ENCODE assay signal across 21 cellular contexts in the genomic region with DNA sequence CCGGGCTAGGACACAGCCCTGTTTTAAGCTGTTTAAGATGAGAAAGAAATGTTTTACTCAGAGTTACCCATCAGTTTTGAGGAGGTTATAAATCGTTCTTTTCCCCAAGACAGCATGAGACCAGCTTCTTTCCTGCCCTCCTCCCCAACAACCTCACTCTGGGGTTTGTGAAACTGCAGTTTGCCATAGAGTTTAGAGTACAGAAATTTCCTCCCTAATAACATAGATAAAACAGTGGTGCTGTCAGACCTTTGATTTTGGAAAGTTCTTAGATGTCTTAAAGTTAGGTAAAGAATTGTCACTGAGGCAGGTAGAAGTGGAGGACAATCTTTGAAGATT.
DNase-seq lines count a peak whose midpoint lies in the region; ATAC-seq, FAIRE-seq and TF ChIP-seq lines count a peak whose summit lies in the region.
"Had no signal": no experiment of that assay in that cellular context is flagged by ENCODE, and none has a peak within 500 bp of the region (broad histone marks: within the 10 kb centered on the region; RNA-seq: fewer than 3 reads in every experiment).

No MANE protein-coding gene starts in this region.

- intact Hi-C loops in right cardiac atrium (cut with DNase I), result no loop called here
- intact Hi-C loops in uterus (cut with DNase I; ENCODE audit: low total_unique reads), result no loop called here

- TF ChIP-seq POLR2A in uterus (IDR thresholded peaks at IDR 0.05), result no peak
- no peak for TF ChIP-seq POLR2A in H54 (IDR thresholded peaks at IDR 0.05; ENCODE audit: low read depth, low read length)

- H3K4me1 ChIP-seq in SK-N-SH (ENCODE audit: control insufficient read depth in 1 of 2, insufficient read depth in 2 of 2, low read depth in 1 of 2, low read length in 1 of 2) (peaks cover 11 to 29% of the 10 kb centered on the region in 2 experiments; a peak in 3 of 4 replicates), right cardiac atrium (ENCODE audit: control insufficient read depth, insufficient read depth, low read length) (peaks cover 4% of the 10 kb centered on the region), uterus (no peaks in the 10 kb centered on the region)
- H3K4me1 ChIP-seq: prostate gland had no signal

- DNase-seq in SKM-1 treated with dmso at 0.1 percent for 144 hours (lab: John Stamatoyannopoulos, UW; ENCODE audit: unreplicated experiment), result peak; percentile 44
- no peak for DNase-seq in SKM-1 (lab: John Stamatoyannopoulos, UW; ENCODE audit: unreplicated experiment)
- no peak for DNase-seq in SK-N-SH
- no peak for DNase-seq in right cardiac atrium
- no peak for DNase-seq in uterus
- no peak for DNase-seq in NCI-H446 treated with DMSO at 0.1 percent for 48 hours (lab: John Stamatoyannopoulos, UW)
- DNase-seq in H54 (ENCODE audit: insufficient read length, low spot score), result no peak
- no peak for DNase-seq in activated CD8-positive, alpha-beta memory T cell treated with anti-CD3 and anti-CD28 coated beads for 24 hours
- DNase-seq: activated CD8-positive, alpha-beta T cell treated with anti-CD3 and anti-CD28 coated beads for 36 hours; activated T-cell treated with anti-CD3 and anti-CD28 coated beads, Interleukin-2, amount 50 U/mL, for 1 hour; Calu3; GOT3; islet precursor cell; NCI-H1436; NCI-H2171; stimulated activated CD4-positive, alpha-beta T cell treated with anti-CD3 and anti-CD28 coated beads, Interleukin-4, amount 100 ng/mL, for 1 hour; stimulated activated naive CD8-positive, alpha-beta T cell treated with anti-CD3 and anti-CD28 coated beads, Interleukin-15, Interleukin-2, amounts not matched to agents 100 U/mL and 50 U/mL, for 24 hours had no signal

- H3K27me3 ChIP-seq in SK-N-SH (ENCODE audit: insufficient read depth) (no peaks in the 10 kb centered on the region), right cardiac atrium (ENCODE audit: control insufficient read depth, insufficient read depth) (no peaks in the 10 kb centered on the region), uterus (no peaks in the 10 kb centered on the region)
- H3K27me3 ChIP-seq: thyroid gland had no signal

- peak overlapping the region; percentile 58 for H3K4me2 ChIP-seq in SK-N-SH

- H3K9me3 ChIP-seq in SK-N-SH, result no peaks in the 10 kb centered on the region
- H3K9me3 ChIP-seq in right cardiac atrium (ENCODE audit: control insufficient read depth, low read length), result no peaks in the 10 kb centered on the region
- H3K9me3 ChIP-seq in uterus, result no peaks in the 10 kb centered on the region
- H3K9me3 ChIP-seq: prostate gland, thyroid gland had no signal

- no peaks in the 10 kb centered on the region for H3K9me2 ChIP-seq in SK-N-SH

- 9% methylated on average over 2 of the region's 2 CpGs for WGBS in SK-N-SH (ENCODE audit: low lambda C conversion rate)
- 6% methylated on average over 2 of the region's 2 CpGs for WGBS in right cardiac atrium

- TF ChIP-seq CTCF in SK-N-SH (IDR thresholded peaks at IDR 0.05), result no peak
- no peak for TF ChIP-seq CTCF in uterus (IDR thresholded peaks at IDR 0.05)

- H3K36me3 ChIP-seq in SK-N-SH (replicated peaks in 1 of 2; ENCODE audit: control insufficient read depth in 1 of 2, insufficient read depth in 2 of 2, low read length in 1 of 2) (no peaks in the 10 kb centered on the region), uterus (no peaks in the 10 kb centered on the region)
- H3K36me3 ChIP-seq: prostate gland, thyroid gland had no signal

- TF ChIP-seq RAD21 in SK-N-SH (IDR thresholded peaks at IDR 0.05; ENCODE audit: low read length), result no peak

- no peak for TF ChIP-seq EP300 in SK-N-SH (IDR thresholded peaks at IDR 0.05; ENCODE audit: borderline replicate concordance in 1 of 2, low read depth in 1 of 2, low read length in 1 of 2)

- no peak overlapping the region; the same call in 1 of the 2 replicates for H2AFZ ChIP-seq in SK-N-SH (ENCODE audit: low read depth)

- no peaks in the 10 kb centered on the region for H3K79me2 ChIP-seq in SK-N-SH (ENCODE audit: insufficient read depth)

- peaks cover 18% of the 10 kb centered on the region for H3F3A ChIP-seq in SK-N-SH (replicated peaks; ENCODE audit: insufficient read depth)

- H3K4me3 ChIP-seq in SK-N-SH (ENCODE audit: low read depth in 2 of 2, low read length in 1 of 2) (0 out of 4 replicates have a peak overlapping the region, but pooled peaks of 1 of the 2 experiments have one; percentile 18), right cardiac atrium (ENCODE audit: low read length) (no peak overlapping the region), uterus (no peak overlapping the region)
- H3K4me3 ChIP-seq: lung, prostate gland, thyroid gland had no signal

- no peak for ATAC-seq in right cardiac atrium
- ATAC-seq: activated CD8-positive, alpha-beta T cell treated with anti-CD3 and anti-CD28 coated beads for 36 hours; stimulated activated naive CD8-positive, alpha-beta T cell treated with anti-CD3 and anti-CD28 coated beads, Interleukin-15, Interleukin-2, amounts not matched to agents 100 U/mL and 50 U/mL, for 24 hours had no signal

- no peaks in the 10 kb centered on the region for H4K20me1 ChIP-seq in SK-N-SH (ENCODE audit: insufficient read depth)

- CTCF ChIA-PET in SK-N-SH (lab: Yijun Ruan, JAX), result interaction anchor here (0.6 to 5.5 kb wide), 10 partner anchors 8 to 899 kb away, joined by 3 to 39 read pairs (median 4); no protein-coding TSS in a partner anchor

- H3K9ac ChIP-seq in SK-N-SH, result peak overlapping the region; percentile 51

- no peak for FAIRE-seq in H54 (lab: Jason Lieb, UNC)
- FAIRE-seq: frontal cortex had no signal

- peak overlapping the region; percentile 87 to 88; a peak in 3 of 4 replicates for H3K27ac ChIP-seq in SK-N-SH (ENCODE audit: low read depth in 2 of 2, low read length in 1 of 2)
- H3K27ac ChIP-seq in right cardiac atrium (ENCODE audit: low read length), result peak overlapping the region; percentile 42
- peak overlapping the region; percentile 33 to 62 for H3K27ac ChIP-seq in uterus
- H3K27ac ChIP-seq: prostate gland, thyroid gland had no signal

- POLR2A ChIA-PET in SK-N-SH (lab: Yijun Ruan, JAX), result no interaction called here

TF ChIP-seq in SK-N-SH, 30 proteins besides CTCF, POLR2A, EP300 and RAD21:
- TF ChIP-seq NRF1 (IDR thresholded peaks at IDR 0.05; ENCODE audit: low read depth, low read length), result no peak
- TF ChIP-seq SMC3 (IDR thresholded peaks at IDR 0.05; ENCODE audit: low read depth, low read length), result no peak
- TF ChIP-seq, protein P1, sequence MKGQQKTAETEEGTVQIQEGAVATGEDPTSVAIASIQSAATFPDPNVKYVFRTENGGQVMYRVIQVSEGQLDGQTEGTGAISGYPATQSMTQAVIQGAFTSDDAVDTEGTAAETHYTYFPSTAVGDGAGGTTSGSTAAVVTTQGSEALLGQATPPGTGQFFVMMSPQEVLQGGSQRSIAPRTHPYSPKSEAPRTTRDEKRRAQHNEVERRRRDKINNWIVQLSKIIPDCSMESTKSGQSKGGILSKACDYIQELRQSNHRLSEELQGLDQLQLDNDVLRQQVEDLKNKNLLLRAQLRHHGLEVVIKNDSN (IDR thresholded peaks at IDR 0.05; ENCODE audit: borderline replicate concordance, low read depth), result no peak
- no peak for TF ChIP-seq FOSL2 (IDR thresholded peaks at IDR 0.05; ENCODE audit: borderline replicate concordance, low read depth)
- 0 out of 2 replicates have a peak, but pooled peaks have one; percentile 1 for TF ChIP-seq GABPA (IDR thresholded peaks at IDR 0.05; ENCODE audit: low read depth)
